ENCODE assay signal across 8 cellular contexts in genomic region chr14:105294142-105294597, GRCh38. TPM values are rescaled to one million over a fixed set of nuclear protein-coding genes. Genes with fewer than 3 reads are reported as not detected.
DNase-seq lines count a peak whose midpoint lies in the region; ATAC-seq and TF ChIP-seq lines count a peak whose summit lies in the region.

No MANE protein-coding gene starts in this region.

- H3K4me1 ChIP-seq in Caco-2 (no peaks in the 10 kb centered on the region), mesodermal cell (ENCODE audit: control insufficient read depth, insufficient read depth, low read length, poor library complexity, severe bottlenecking) (peaks cover 4% of the 10 kb centered on the region)

- BruUV-seq in Caco-2 (replicated peaks; lab: Mats Ljungman, UMichigan): no TSS peak

- ATAC-seq in HG03108 (IDR thresholded peaks at IDR 0.05; ENCODE audit: unreplicated experiment) (peak; percentile 46), HG03196 (IDR thresholded peaks at IDR 0.05; ENCODE audit: unreplicated experiment) (no peak), HG02588 (IDR thresholded peaks at IDR 0.05; ENCODE audit: unreplicated experiment) (no peak)

- intact Hi-C loops in Caco-2 (cut with micrococcal nuclease; ENCODE audit: unreplicated experiment): no loop called here

- no peaks in the 10 kb centered on the region for H3K36me3 ChIP-seq in Caco-2 (ENCODE audit: control insufficient read depth, insufficient read depth, low read length)
- no peaks in the 10 kb centered on the region for H3K36me3 ChIP-seq in mesodermal cell (ENCODE audit: control insufficient read depth, insufficient read depth, low read length)

- H3K4me3 Mint-ChIP-seq in Caco-2 (ENCODE audit: unreplicated experiment) (no peak overlapping the region), type B pancreatic cell (no peak overlapping the region)
- H3K4me3 Mint-ChIP-seq in T-helper 2 cell treated with Interferon-gamma antibody and Interleukin-4, amounts not matched to agents 5 μg/mL and 100 μg/mL, for 36 hours: peak overlapping the region; percentile 81

- peak overlapping the region; percentile 41 for H3K27ac ChIP-seq in mesodermal cell (ENCODE audit: low read depth, low read length, severe bottlenecking)

- H3K4me3 ChIP-seq in Caco-2 (ENCODE audit: low read depth, low read length) (no peak overlapping the region), cardiac fibroblast (replicated peaks in 1 of 2; ENCODE audit: low read depth in 2 of 2, low read length in 2 of 2) (no peak overlapping the region), mesodermal cell (ENCODE audit: extremely low read depth, insufficient read depth, low read length, poor library complexity, severe bottlenecking) (no peak overlapping the region)

- POLR2A ChIA-PET in Caco-2 (lab: Charles Lee): no interaction called here

- H3K27me3 Mint-ChIP-seq in Caco-2 (ENCODE audit: insufficient read depth, unreplicated experiment): no peaks in the 10 kb centered on the region
- H3K27me3 Mint-ChIP-seq in T-helper 2 cell treated with Interferon-gamma antibody and Interleukin-4, amounts not matched to agents 5 μg/mL and 100 μg/mL, for 36 hours (ENCODE audit: low read depth): no peaks in the 10 kb centered on the region
- H3K27me3 Mint-ChIP-seq in type B pancreatic cell: no peaks in the 10 kb centered on the region

- DNase-seq in Caco-2: no peak
- DNase-seq in T-helper 2 cell treated with Interferon-gamma antibody and Interleukin-4, amounts not matched to agents 5 μg/mL and 100 μg/mL, for 36 hours (ENCODE audit: low spot score): peak; percentile 72
- DNase-seq in cardiac fibroblast (ENCODE audit: low read depth in 2 of 2): peak; percentile 14 to 70
- DNase-seq in type B pancreatic cell (ENCODE audit: extremely low spot score, unreplicated experiment): no peak

- no peaks in the 10 kb centered on the region for H3K4me1 Mint-ChIP-seq in Caco-2 (ENCODE audit: low read depth, unreplicated experiment)
- peaks cover 37% of the 10 kb centered on the region for H3K4me1 Mint-ChIP-seq in T-helper 2 cell treated with Interferon-gamma antibody and Interleukin-4, amounts not matched to agents 5 μg/mL and 100 μg/mL, for 36 hours (ENCODE audit: low read depth)
- peaks cover 15% of the 10 kb centered on the region for H3K4me1 Mint-ChIP-seq in type B pancreatic cell (ENCODE audit: unreplicated experiment)

- no peaks in the 10 kb centered on the region for H3K27me3 ChIP-seq in Caco-2 (replicated peaks; ENCODE audit: control insufficient read depth, insufficient read depth, low read length)

- TF ChIP-seq CTCF in Caco-2 (IDR thresholded peaks at IDR 0.05; ENCODE audit: insufficient read depth in 1 of 2, low read depth in 1 of 2, low read length in 1 of 2, severe bottlenecking in 1 of 2, unreplicated experiment in 1 of 2): no peak
- TF ChIP-seq CTCF in cardiac fibroblast (IDR thresholded peaks at IDR 0.05; ENCODE audit: low read depth, low read length): no peak
- TF ChIP-seq CTCF in type B pancreatic cell (conservative IDR thresholded peaks at IDR 0.05): no peak

- CTCF ChIA-PET in Caco-2 (lab: Charles Lee): interaction anchor here (0.9 kb wide), 1 partner anchor 204 kb away, joined by 3 read pairs; no protein-coding TSS in a partner anchor

- H3K9me3 ChIP-seq in Caco-2 (no peaks in the 10 kb centered on the region), mesodermal cell (ENCODE audit: control insufficient read depth, low read length) (no peaks in the 10 kb centered on the region)

- H3K36me3 Mint-ChIP-seq in Caco-2 (ENCODE audit: insufficient read depth, unreplicated experiment): peaks cover 8% of the 10 kb centered on the region
- peaks cover 8% of the 10 kb centered on the region for H3K36me3 Mint-ChIP-seq in T-helper 2 cell treated with Interferon-gamma antibody and Interleukin-4, amounts not matched to agents 5 μg/mL and 100 μg/mL, for 36 hours (ENCODE audit: low read depth)
- peaks cover 4% of the 10 kb centered on the region for H3K36me3 Mint-ChIP-seq in type B pancreatic cell

- no peaks in the 10 kb centered on the region for H3K9me3 Mint-ChIP-seq in Caco-2 (ENCODE audit: unreplicated experiment)
- no peaks in the 10 kb centered on the region for H3K9me3 Mint-ChIP-seq in T-helper 2 cell treated with Interferon-gamma antibody and Interleukin-4, amounts not matched to agents 5 μg/mL and 100 μg/mL, for 36 hours
- H3K9me3 Mint-ChIP-seq in type B pancreatic cell: no peaks in the 10 kb centered on the region

- 94 to 95% methylated on average over 11 to 13 of the region's 15 CpGs for WGBS in mesodermal cell (ENCODE audit: insufficient coverage in 2 of 2), 2 experiments

- H3K27ac Mint-ChIP-seq in Caco-2 (ENCODE audit: unreplicated experiment) (peak overlapping the region; percentile 31), type B pancreatic cell (peak overlapping the region; percentile 48)
- peak overlapping the region; percentile 99 for H3K27ac Mint-ChIP-seq in T-helper 2 cell treated with Interferon-gamma antibody and Interleukin-4, amounts not matched to agents 5 μg/mL and 100 μg/mL, for 36 hours

RNA-seq across cellular contexts. Expression of gene BRF1, which starts 6.6 kb away (rescaled TPM):
- total RNA-seq in Caco-2 (2022) (41.6 and 43.6 TPM in 2 replicates), type B pancreatic cell (ENCODE audit: low replicate concordance) (39.8 and 47.7 TPM in 2 replicates)
- 17.9 TPM for polyA plus RNA-seq in mesodermal cell (2013, experiment 1 of 2)
- 16.0 TPM for polyA plus RNA-seq in mesodermal cell (2013, experiment 2 of 2)

RNA-seq across cellular contexts. Expression of gene PACS2, which starts 20.4 kb away (rescaled TPM):
- total RNA-seq in Caco-2 (2022): 58.1 and 60.0 TPM in 2 replicates
- polyA plus RNA-seq in mesodermal cell (2013, experiment 1 of 2): 56.9 TPM
- 49.4 TPM for polyA plus RNA-seq in mesodermal cell (2013, experiment 2 of 2)
- 77.7 and 101 TPM in 2 replicates for total RNA-seq in type B pancreatic cell (ENCODE audit: low replicate concordance)

RNA-seq across cellular contexts. Expression of gene BTBD6, which starts 45.8 kb away (rescaled TPM):
- total RNA-seq in Caco-2 (2022): 22.7 and 25.3 TPM in 2 replicates
- 19.2 TPM for polyA plus RNA-seq in mesodermal cell (2013, experiment 1 of 2)
- polyA plus RNA-seq in mesodermal cell (2013, experiment 2 of 2): 17.3 TPM
- 38.8 and 44.7 TPM in 2 replicates for total RNA-seq in type B pancreatic cell (ENCODE audit: low replicate concordance)

Comparison
In these comparisons a context has a peak if more than half of its experiments do, and no peak if none do; other contexts are left out.
1. DNase-seq: peak in T-helper 2 cell treated with Interferon-gamma antibody and Interleukin-4, amounts not matched to agents 5 μg/mL and 100 μg/mL, for 36 hours (single experiment) and cardiac fibroblast (2 of 2); none in Caco-2 (0 of 2) and type B pancreatic cell (single experiment).
2. H3K27ac Mint-ChIP-seq: peak in every context shown above with its lines; median percentile 99 in T-helper 2 cell treated with Interferon-gamma antibody and Interleukin-4, amounts not matched to agents 5 μg/mL and 100 μg/mL, for 36 hours; 48 in type B pancreatic cell; 31 in Caco-2.